ENCODE assay signal across 8 cellular contexts in the genomic region with DNA sequence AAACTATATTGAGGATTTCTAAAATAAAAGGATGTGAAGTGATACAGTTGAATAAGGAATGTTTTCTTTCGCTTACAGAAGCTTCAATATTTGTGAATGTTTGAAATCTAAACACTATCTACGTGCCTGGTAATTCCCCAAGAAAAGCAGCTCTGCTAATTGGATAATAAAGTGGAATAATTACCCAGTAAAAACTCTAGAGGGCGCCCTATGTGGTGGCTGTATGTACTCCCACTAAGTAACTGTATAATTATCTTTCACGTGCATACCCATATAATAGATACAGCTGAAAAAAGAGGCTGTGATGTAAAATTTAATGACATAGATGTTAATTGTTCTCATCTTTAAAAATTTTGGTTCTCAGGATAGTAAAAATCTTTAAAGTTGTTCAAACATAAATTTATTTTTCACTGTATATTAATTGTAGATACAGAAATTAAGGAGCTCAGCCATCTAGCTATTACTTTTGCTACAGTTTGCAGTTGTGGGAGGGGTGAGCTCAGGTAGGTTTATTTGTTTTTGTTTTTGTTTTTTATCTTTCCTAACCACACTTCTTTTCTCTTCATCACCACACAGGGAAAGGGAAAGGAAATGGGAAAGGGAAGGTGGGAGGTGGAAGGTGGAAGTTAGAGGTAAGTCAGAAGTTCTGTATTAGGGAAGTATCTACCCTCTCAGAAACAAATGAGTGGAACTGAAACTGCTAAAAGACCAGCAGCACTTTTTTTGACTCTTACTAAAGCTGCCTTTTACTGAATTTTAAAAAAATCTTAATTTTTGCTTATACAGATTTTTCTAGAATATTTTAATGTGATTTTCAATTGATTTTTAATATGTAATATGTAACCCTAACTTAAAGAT.
DNase-seq lines count a peak whose midpoint lies in the region; ATAC-seq and TF ChIP-seq lines count a peak whose summit lies in the region.

No MANE protein-coding gene starts in this region.

- ATAC-seq in GM18870 (IDR thresholded peaks at IDR 0.05; ENCODE audit: unreplicated experiment) (peak; percentile 86), HG03432 (IDR thresholded peaks at IDR 0.05; ENCODE audit: unreplicated experiment) (peak; percentile 82)
- no peak for ATAC-seq in stimulated activated memory B cell treated with anti-CD40 and anti-IgM and Interleukin-4, amounts not matched to agents 10 μg/mL and 1 μg/mL and 100 μg/mL, for 72 hours

- H3K4me1 Mint-ChIP-seq in stimulated activated memory B cell treated with anti-CD40 and anti-IgM and Interleukin-4, amounts not matched to agents 10 μg/mL and 1 μg/mL and 100 μg/mL, for 72 hours, result peaks cover 12% of the 10 kb centered on the region

- H3K36me3 Mint-ChIP-seq in stimulated activated memory B cell treated with anti-CD40 and anti-IgM and Interleukin-4, amounts not matched to agents 10 μg/mL and 1 μg/mL and 100 μg/mL, for 72 hours, result no peaks in the 10 kb centered on the region

- TF ChIP-seq CTCF in AG09309 (IDR thresholded peaks at IDR 0.05; ENCODE audit: control insufficient read depth, insufficient read depth, low read depth, low read length, missing control alignments), result peak; percentile 57

- DNase-seq in AG09309 (ENCODE audit: low read depth), result no peak
- peak; percentile 5 for DNase-seq in RPMI7951 (ENCODE audit: low read depth)
- peak; percentile 19 for DNase-seq in globus pallidus (ENCODE audit: low spot score)
- no peak for DNase-seq in activated CD4-positive, CD25-positive, alpha-beta regulatory T cell treated with anti-CD3 and anti-CD28 coated beads, Interleukin-2, amount 50 U/mL, for 72 hours
- no peak for DNase-seq in HK-2 (ENCODE audit: unreplicated experiment)

- no peak overlapping the region for H3K4me3 ChIP-seq in AG09309 (ENCODE audit: control insufficient read depth, low read depth, low read length)

- H3K9me3 Mint-ChIP-seq in stimulated activated memory B cell treated with anti-CD40 and anti-IgM and Interleukin-4, amounts not matched to agents 10 μg/mL and 1 μg/mL and 100 μg/mL, for 72 hours, result no peaks in the 10 kb centered on the region

- H3K27ac Mint-ChIP-seq in stimulated activated memory B cell treated with anti-CD40 and anti-IgM and Interleukin-4, amounts not matched to agents 10 μg/mL and 1 μg/mL and 100 μg/mL, for 72 hours, result no peak overlapping the region

- H3K27me3 Mint-ChIP-seq in stimulated activated memory B cell treated with anti-CD40 and anti-IgM and Interleukin-4, amounts not matched to agents 10 μg/mL and 1 μg/mL and 100 μg/mL, for 72 hours, result no peaks in the 10 kb centered on the region

- H3K4me3 Mint-ChIP-seq in stimulated activated memory B cell treated with anti-CD40 and anti-IgM and Interleukin-4, amounts not matched to agents 10 μg/mL and 1 μg/mL and 100 μg/mL, for 72 hours, result no peak overlapping the region

Comparison
In these comparisons a context has a peak if more than half of its experiments do, and no peak if none do; other contexts are left out.
1. DNase-seq: peak in RPMI7951 (single experiment) and globus pallidus (single experiment); none in AG09309 (single experiment), activated CD4-positive, CD25-positive, alpha-beta regulatory T cell treated with anti-CD3 and anti-CD28 coated beads, Interleukin-2, amount 50 U/mL, for 72 hours (single experiment) and HK-2 (single experiment).